Comparison of ENCODE assay signal across 22 cellular contexts in the genomic region with DNA sequence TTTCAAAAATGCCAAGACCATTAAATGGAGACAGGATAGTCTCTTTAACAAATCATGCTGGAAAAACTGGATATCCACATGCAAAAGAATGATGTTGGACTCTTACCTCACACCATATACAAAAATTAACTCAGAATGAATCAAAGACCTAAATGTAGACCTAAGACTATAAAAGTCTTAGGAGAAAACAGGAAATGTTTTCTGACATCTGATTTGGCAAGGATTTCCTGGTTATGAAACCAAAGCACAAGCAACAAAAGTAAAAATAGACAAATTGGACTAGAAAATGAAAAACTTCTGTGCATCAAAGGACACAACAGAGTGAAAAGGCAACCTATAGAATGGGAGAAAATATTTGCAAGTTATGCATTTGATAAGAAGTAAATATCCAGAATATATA. TPM values are rescaled to one million over a fixed set of nuclear protein-coding genes. Genes with fewer than 3 reads are reported as not detected.
DNase-seq lines count a peak whose midpoint lies in the region; ATAC-seq and TF ChIP-seq lines count a peak whose summit lies in the region.
"Had no signal": no experiment of that assay in that cellular context is flagged by ENCODE, and none has a peak within 500 bp of the region (broad histone marks: within the 10 kb centered on the region; RNA-seq: fewer than 3 reads in every experiment).

No MANE protein-coding gene starts in this region.

- intact Hi-C loops in activated B cell treated with CpG ODN at 0.5 μM for 24 hours (cut with micrococcal nuclease): no loop called here

- H3K9me3 Mint-ChIP-seq in activated B cell treated with CpG ODN at 0.5 μM for 24 hours: peaks cover 31% of the 10 kb centered on the region

- no peaks in the 10 kb centered on the region for H3K27me3 Mint-ChIP-seq in activated B cell treated with CpG ODN at 0.5 μM for 24 hours
- H3K27me3 Mint-ChIP-seq: CD4-positive, alpha-beta memory T cell had no signal

- H3K4me1 Mint-ChIP-seq in activated B cell treated with CpG ODN at 0.5 μM for 24 hours: peaks cover 26% of the 10 kb centered on the region
- H3K4me1 Mint-ChIP-seq: endodermal cell had no signal

- CTCF ChIA-PET in activated B cell treated with CpG ODN at 0.5 μM for 24 hours (lab: Charles Lee): no interaction called here

- peaks cover 46% of the 10 kb centered on the region for H3K36me3 Mint-ChIP-seq in activated B cell treated with CpG ODN at 0.5 μM for 24 hours (ENCODE audit: low read depth)

- DNase-seq in SIG-M5 treated with dmso at 0.1 percent for 504 hours (lab: John Stamatoyannopoulos, UW; ENCODE audit: unreplicated experiment) (peak; percentile 11), SIG-M5 (lab: John Stamatoyannopoulos, UW) (no peak), GF-D8 (lab: John Stamatoyannopoulos, UW) (peak; percentile 30), activated B cell treated with CpG ODN at 0.5 μM for 24 hours (no peak), foreskin fibroblast (peak; percentile 15 to 23), HK-2 (ENCODE audit: unreplicated experiment) (no peak)
- DNase-seq: activated CD4-positive, alpha-beta T cell treated with anti-CD3 and anti-CD28 coated beads, Interleukin-2, amount 50 U/mL, for 4 hours; activated T-cell treated with anti-CD3 and anti-CD28 coated beads, Interleukin-2, amount 50 U/mL, for 1 hour; CD4-positive, alpha-beta memory T cell; DMS79 treated with DMSO at 0.1 percent for 48 hours; endodermal cell; foreskin keratinocyte; islet precursor cell; NCI-H774; Peyer's patch; right cardiac atrium had no signal

- H3K4me3 ChIP-seq in foreskin fibroblast (ENCODE audit: low read depth in 1 of 2, low read length in 2 of 2): no peak overlapping the region
- H3K4me3 ChIP-seq: hepatocyte, Peyer's patch, vagina had no signal

- peak overlapping the region; percentile 48 for H3K4me3 Mint-ChIP-seq in activated B cell treated with CpG ODN at 0.5 μM for 24 hours
- H3K4me3 Mint-ChIP-seq: endodermal cell had no signal

- no peak for TF ChIP-seq CTCF in activated B cell treated with CpG ODN at 0.5 μM for 24 hours (IDR thresholded peaks at IDR 0.05)
- TF ChIP-seq CTCF in foreskin fibroblast (IDR thresholded peaks at IDR 0.05; ENCODE audit: low read depth, low read length): no peak

- POLR2A ChIA-PET in activated B cell treated with CpG ODN at 0.5 μM for 24 hours (lab: Charles Lee): no interaction called here

- no peak for ATAC-seq in activated B cell treated with CpG ODN at 0.5 μM for 24 hours (ENCODE audit: low read depth)
- no peak for ATAC-seq in HG02981 (IDR thresholded peaks at IDR 0.05; ENCODE audit: unreplicated experiment)
- no peak for ATAC-seq in HG02623 (IDR thresholded peaks at IDR 0.05; ENCODE audit: unreplicated experiment)
- ATAC-seq: activated naive CD4-positive, alpha-beta T cell treated with anti-CD3 and anti-CD28 coated beads, Interleukin-2, amount 50 U/mL, for 72 hours; foreskin keratinocyte; right cardiac atrium had no signal

- H3K27ac Mint-ChIP-seq in activated B cell treated with CpG ODN at 0.5 μM for 24 hours: no peak overlapping the region
- H3K27ac Mint-ChIP-seq: activated naive CD4-positive, alpha-beta T cell treated with anti-CD3 and anti-CD28 coated beads, Interleukin-2, amount 50 U/mL, for 72 hours; endodermal cell had no signal

RNA-seq across cellular contexts. Expression of gene ARFIP1, which starts 37.6 kb away (rescaled TPM):
- total RNA-seq in activated B cell treated with CpG ODN at 0.5 μM for 24 hours: 16.8 and 19.5 TPM in 2 replicates

RNA-seq across cellular contexts. Expression of gene TIGD4, which starts 37.8 kb away (rescaled TPM):
- total RNA-seq in activated B cell treated with CpG ODN at 0.5 μM for 24 hours: 0.24 and 0.44 TPM in 2 replicates
- total RNA-seq: lung microvascular endothelial cell had no signal

Comparison
In these comparisons a context has a peak if more than half of its experiments do, and no peak if none do; other contexts are left out.
1. DNase-seq: peak in SIG-M5 treated with dmso at 0.1 percent for 504 hours (single experiment), GF-D8 (single experiment) and foreskin fibroblast (2 of 2); none in SIG-M5 (single experiment), activated B cell treated with CpG ODN at 0.5 μM for 24 hours (single experiment) and HK-2 (single experiment).